Comparison of ENCODE assay signal across 22 cellular contexts in genomic region chr9:130180516-130180915, GRCh38.
"Had no signal": no experiment of that assay in that cellular context is flagged by ENCODE, and none has a peak within 500 bp of the region (broad histone marks: within the 10 kb centered on the region; RNA-seq: fewer than 3 reads in every experiment).

No MANE protein-coding gene starts in this region.

- H3K36me3 ChIP-seq: left ventricle myocardium inferior had no signal

- H3K4me2 ChIP-seq: smooth muscle cell had no signal

- ATAC-seq: natural killer cell; sciatic nerve; stimulated activated naive B cell treated with anti-CD40 and anti-IgM and Interleukin-4, amounts not matched to agents 10 μg/mL and 1 μg/mL and 100 μg/mL, for 72 hours; T-cell; WTC11 had no signal

- H3K9me3 ChIP-seq: left ventricle myocardium inferior had no signal

- H3K27ac ChIP-seq: epithelial cell of prostate, left ventricle myocardium inferior had no signal

- H3K4me3 ChIP-seq: left ventricle myocardium inferior, smooth muscle cell had no signal

- DNase-seq: activated CD8-positive, alpha-beta memory T cell treated with anti-CD3 and anti-CD28 coated beads for 24 hours; activated CD8-positive, alpha-beta memory T cell treated with anti-CD3 and anti-CD28 coated beads, Interleukin-2, amount 50 U/mL, for 4 hours; activated naive CD4-positive, alpha-beta T cell treated with anti-CD3 and anti-CD28 coated beads for 36 hours; activated naive CD8-positive, alpha-beta T cell treated with anti-CD3 and anti-CD28 coated beads, Interleukin-2, amount 10 ng/mL, durations not matched to agents 7 days and 5 days; activated T-cell treated with anti-CD3 and anti-CD28 coated beads, Interleukin-2, amount 50 U/mL, for 24 hours; amniotic stem cell; cortex of kidney; foreskin fibroblast; hypothalamus; left ventricle myocardium inferior; natural killer cell; stimulated activated CD4-positive, alpha-beta T cell treated with anti-CD3 and anti-CD28 coated beads, Interleukin-15, amount 100 ng/mL, for 24 hours; stimulated activated CD4-positive, alpha-beta T cell treated with anti-CD3 and anti-CD28 coated beads, Interleukin-2, amount 100 ng/mL, for 48 hours; stimulated activated CD8-positive, alpha-beta memory T cell treated with anti-CD3 and anti-CD28 coated beads, Interleukin-4, amount 100 ng/mL, for 48 hours; stimulated activated naive B cell treated with anti-CD40 and anti-IgM and Interleukin-4, amounts not matched to agents 10 μg/mL and 1 μg/mL and 100 μg/mL, for 72 hours; T-cell; T-helper 9 cell had no signal

- FAIRE-seq: bronchial epithelial cell had no signal
